In the genomic region with DNA sequence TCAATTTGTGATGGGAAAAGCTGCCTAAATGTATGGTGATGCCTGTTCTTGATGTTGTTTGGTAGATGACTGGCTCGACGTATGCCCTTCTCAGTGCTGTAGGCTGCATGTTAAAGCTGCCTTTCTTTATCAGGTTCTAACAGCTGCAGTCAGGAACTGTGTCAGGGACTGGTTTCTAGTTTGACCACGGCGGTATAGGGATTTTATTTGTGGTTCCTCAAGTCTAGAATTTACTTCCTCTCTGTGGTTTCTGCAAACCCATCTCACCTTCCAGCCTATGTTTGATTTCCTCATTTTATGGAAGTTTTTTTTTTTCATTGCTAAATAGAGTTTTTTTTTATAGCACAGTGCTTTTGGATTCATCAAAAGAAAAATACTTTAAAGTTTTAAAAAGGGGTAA, we compare ENCODE assay signal across 8 cellular contexts. TPM values are rescaled to one million over a fixed set of nuclear protein-coding genes. Genes with fewer than 3 reads are reported as not detected.
DNase-seq lines count a peak whose midpoint lies in the region; ATAC-seq, FAIRE-seq and TF ChIP-seq lines count a peak whose summit lies in the region.

No MANE protein-coding gene starts in this region.

- H3K4me3 ChIP-seq in foreskin fibroblast (ENCODE audit: low read depth in 1 of 2, low read length in 2 of 2) = no peak overlapping the region
- H3K4me3 ChIP-seq in tibial nerve = no peak overlapping the region

- H3K9me3 Mint-ChIP-seq in activated T-helper 2 cell treated with anti-CD3 and anti-CD28 coated beads, Interferon-gamma antibody, Interleukin-2, Interleukin-4, amounts not matched to agents 10 μg/mL and 5 μg/mL and 100 μg/mL, durations not matched to agents 14 hours and 24 hours and 36 hours = no peaks in the 10 kb centered on the region
- no peaks in the 10 kb centered on the region for H3K9me3 Mint-ChIP-seq in nephron progenitor cell

- no peak overlapping the region for H3K27ac ChIP-seq in tibial nerve

- H3K36me3 ChIP-seq in tibial nerve = peaks cover 0 to 12% (median 6%) of the 10 kb centered on the region in 3 donors

- DNase-seq in GM18507 (ENCODE audit: extremely low spot score, insufficient read length, low read depth) (no peak), HUDEP-2 (lab: John Stamatoyannopoulos, UW; ENCODE audit: unreplicated experiment in 76 of 76) (peak in 70 of 76 experiments; percentile 10 to 82 (median 52)), nephron progenitor cell (no peak), SHP77 (lab: John Stamatoyannopoulos, UW) (no peak), foreskin fibroblast (no peak), tibial nerve (ENCODE audit: low spot score in 2 of 2) (no peak)
- DNase-seq in activated T-helper 2 cell treated with anti-CD3 and anti-CD28 coated beads, Interferon-gamma antibody, Interleukin-2, Interleukin-4, amounts not matched to agents 10 μg/mL and 5 μg/mL and 100 μg/mL, durations not matched to agents 14 hours and 24 hours and 36 hours (ENCODE audit: low spot score) = no peak

- peaks cover 10% of the 10 kb centered on the region for H3K36me3 Mint-ChIP-seq in activated T-helper 2 cell treated with anti-CD3 and anti-CD28 coated beads, Interferon-gamma antibody, Interleukin-2, Interleukin-4, amounts not matched to agents 10 μg/mL and 5 μg/mL and 100 μg/mL, durations not matched to agents 14 hours and 24 hours and 36 hours (ENCODE audit: low read depth)
- H3K36me3 Mint-ChIP-seq in nephron progenitor cell (ENCODE audit: low read depth) = peaks cover 7% of the 10 kb centered on the region

- peak overlapping the region; percentile 26 for H3K27ac Mint-ChIP-seq in activated T-helper 2 cell treated with anti-CD3 and anti-CD28 coated beads, Interferon-gamma antibody, Interleukin-2, Interleukin-4, amounts not matched to agents 10 μg/mL and 5 μg/mL and 100 μg/mL, durations not matched to agents 14 hours and 24 hours and 36 hours
- H3K27ac Mint-ChIP-seq in nephron progenitor cell = peak overlapping the region; percentile 97

- peak; percentile 93 for FAIRE-seq in GM18507 (lab: Jason Lieb, UNC)

- H3K4me3 Mint-ChIP-seq in activated T-helper 2 cell treated with anti-CD3 and anti-CD28 coated beads, Interferon-gamma antibody, Interleukin-2, Interleukin-4, amounts not matched to agents 10 μg/mL and 5 μg/mL and 100 μg/mL, durations not matched to agents 14 hours and 24 hours and 36 hours (ENCODE audit: low read depth) = peak overlapping the region; percentile 35
- H3K4me3 Mint-ChIP-seq in nephron progenitor cell = no peak overlapping the region

- TF ChIP-seq EP300 in tibial nerve (IDR thresholded peaks at IDR 0.05) = no peak

- peaks cover 30% of the 10 kb centered on the region for H3K4me1 Mint-ChIP-seq in activated T-helper 2 cell treated with anti-CD3 and anti-CD28 coated beads, Interferon-gamma antibody, Interleukin-2, Interleukin-4, amounts not matched to agents 10 μg/mL and 5 μg/mL and 100 μg/mL, durations not matched to agents 14 hours and 24 hours and 36 hours (ENCODE audit: low read depth)
- peaks cover 42% of the 10 kb centered on the region for H3K4me1 Mint-ChIP-seq in nephron progenitor cell

- ATAC-seq in GM21619 (IDR thresholded peaks at IDR 0.05; ENCODE audit: unreplicated experiment) = peak; percentile 67

- no peak for TF ChIP-seq POLR2A in tibial nerve (IDR thresholded peaks at IDR 0.05)

- intact Hi-C loops in activated T-helper 2 cell treated with anti-CD3 and anti-CD28 coated beads, Interferon-gamma antibody, Interleukin-2, Interleukin-4, amounts not matched to agents 10 μg/mL and 5 μg/mL and 100 μg/mL, durations not matched to agents 14 hours and 24 hours and 36 hours (cut with micrococcal nuclease) = loop anchor here (2.0 to 5.0 kb wide), 3 partner anchors 26 to 69 kb away; a partner anchor contains a TSS

- no peaks in the 10 kb centered on the region for H3K9me3 ChIP-seq in tibial nerve

- peaks cover 0 to 51% (median 23%) of the 10 kb centered on the region in 4 donors for H3K4me1 ChIP-seq in tibial nerve

- peaks cover 12% of the 10 kb centered on the region for H3K27me3 Mint-ChIP-seq in activated T-helper 2 cell treated with anti-CD3 and anti-CD28 coated beads, Interferon-gamma antibody, Interleukin-2, Interleukin-4, amounts not matched to agents 10 μg/mL and 5 μg/mL and 100 μg/mL, durations not matched to agents 14 hours and 24 hours and 36 hours (ENCODE audit: low read depth)
- H3K27me3 Mint-ChIP-seq in nephron progenitor cell (ENCODE audit: low read depth, poor library complexity) = no peaks in the 10 kb centered on the region

- WGBS in tibial nerve, 2 donors = 82 to 83% methylated on average over 4 of the region's 4 CpGs

- no peak for TF ChIP-seq CTCF in nephron progenitor cell (IDR thresholded peaks at IDR 0.05)
- TF ChIP-seq CTCF in foreskin fibroblast (IDR thresholded peaks at IDR 0.05; ENCODE audit: low read depth, low read length) = no peak
- no peak for TF ChIP-seq CTCF in tibial nerve (IDR thresholded peaks at IDR 0.05)

- no peaks in the 10 kb centered on the region for H3K27me3 ChIP-seq in tibial nerve

RNA-seq across cellular contexts. Expression of a gene that starts 26.5 kb away (rescaled TPM):
- 14.7 and 15.0 TPM in 2 replicates for total RNA-seq in activated T-helper 2 cell treated with anti-CD3 and anti-CD28 coated beads, Interferon-gamma antibody, Interleukin-2, Interleukin-4, amounts not matched to agents 10 μg/mL and 5 μg/mL and 100 μg/mL, durations not matched to agents 14 hours and 24 hours and 36 hours
- total RNA-seq in tibial nerve = 10 to 100 TPM; 10.4 to 14.4 (median 12.3) TPM

Comparison
In these comparisons a context has a peak if more than half of its experiments do, and no peak if none do; other contexts are left out.
1. DNase-seq: peak in HUDEP-2 (70 of 76); none in GM18507 (single experiment), activated T-helper 2 cell treated with anti-CD3 and anti-CD28 coated beads, Interferon-gamma antibody, Interleukin-2, Interleukin-4, amounts not matched to agents 10 μg/mL and 5 μg/mL and 100 μg/mL, durations not matched to agents 14 hours and 24 hours and 36 hours (single experiment), nephron progenitor cell (single experiment), SHP77 (0 of 2), foreskin fibroblast (0 of 2) and tibial nerve (0 of 2).